Comparison of ENCODE assay signal across 23 cellular contexts in genomic region chr1:172420385-172420784, GRCh38. TPM values are rescaled to one million over a fixed set of nuclear protein-coding genes. Genes with fewer than 3 reads are reported as not detected.
DNase-seq lines count a peak whose midpoint lies in the region; ATAC-seq and TF ChIP-seq lines count a peak whose summit lies in the region.
"Had no signal": no experiment of that assay in that cellular context is flagged by ENCODE, and none has a peak within 500 bp of the region (broad histone marks: within the 10 kb centered on the region; RNA-seq: fewer than 3 reads in every experiment).

TSS of gene C1orf105 (plus strand) at chr1:172420685. CDS start at chr1:172420886, 201 bp downstream.

- 81 to 88% methylated on average over 1 of the region's 1 CpG for WGBS in testis, 2 donors

- TF ChIP-seq POLR2A in testis (IDR thresholded peaks at IDR 0.05), result no peak

- no peaks in the 10 kb centered on the region for H3K27me3 Mint-ChIP-seq in stimulated activated naive CD8-positive, alpha-beta T cell treated with anti-CD3 and anti-CD28 coated beads, Interleukin-15, Interleukin-2, amounts not matched to agents 100 ng/mL and 50 ng/mL, for 24 hours
- H3K27me3 Mint-ChIP-seq in stimulated activated naive CD8-positive, alpha-beta T cell treated with anti-CD3 and anti-CD28 coated beads, Interleukin-15, amount 100 ng/mL, for 72 hours, result peaks cover 12% of the 10 kb centered on the region
- no peaks in the 10 kb centered on the region for H3K27me3 Mint-ChIP-seq in WTC11 (ENCODE audit: low read depth)
- H3K27me3 Mint-ChIP-seq in naive thymus-derived CD4-positive, alpha-beta T cell, result peaks cover 0 to 2% (median 0%) of the 10 kb centered on the region in 5 donors
- H3K27me3 Mint-ChIP-seq: CD4-positive, alpha-beta memory T cell had no signal

- TF ChIP-seq CTCF in WTC11 (IDR thresholded peaks at IDR 0.05) (no peak), testis (IDR thresholded peaks at IDR 0.05) (no peak)

- no peak for DNase-seq in stimulated activated naive CD8-positive, alpha-beta T cell treated with anti-CD3 and anti-CD28 coated beads, Interleukin-15, amount 100 ng/mL, for 72 hours
- DNase-seq in WTC11 (ENCODE audit: low spot score) (no peak), testis (no peak), RKO (ENCODE audit: low spot score) (no peak)
- no peak for DNase-seq in naive thymus-derived CD4-positive, alpha-beta T cell
- no peak for DNase-seq in stimulated activated naive CD4-positive, alpha-beta T cell treated with Interleukin-2 at 50 U/mL for 16 hours (lab: John Stamatoyannopoulos, UW)
- DNase-seq: CD4-positive, alpha-beta memory T cell; MV-4-11; NCI-H1105 treated with DMSO at 0.1 percent for 48 hours; NCI-H2029 treated with DMSO at 0.1 percent for 48 hours; NCI-H2171; NCI-H345; NCI-H524; SHP77 had no signal

- CTCF ChIA-PET in WTC11 (lab: Charles Lee), result interaction anchor here (2.3 kb wide), 1 partner anchor 21 kb away, joined by 7 read pairs; no protein-coding TSS in a partner anchor
- CTCF ChIA-PET in naive thymus-derived CD4-positive, alpha-beta T cell (lab: Charles Lee), result interaction anchor here (0.7 to 0.9 kb wide), 2 partner anchors 9 to 26 kb away, joined by 3 read pairs; no protein-coding TSS in a partner anchor

- H3K27ac Mint-ChIP-seq in stimulated activated naive CD8-positive, alpha-beta T cell treated with anti-CD3 and anti-CD28 coated beads, Interleukin-15, Interleukin-2, amounts not matched to agents 100 ng/mL and 50 ng/mL, for 24 hours, result peak within 1 kb of the TSS; percentile 37
- no peak within 1 kb of the TSS for H3K27ac Mint-ChIP-seq in stimulated activated naive CD8-positive, alpha-beta T cell treated with anti-CD3 and anti-CD28 coated beads, Interleukin-15, amount 100 ng/mL, for 72 hours
- peak within 1 kb of the TSS; percentile 74 for H3K27ac Mint-ChIP-seq in WTC11
- H3K27ac Mint-ChIP-seq in naive thymus-derived CD4-positive, alpha-beta T cell, result peak within 1 kb of the TSS in 6 of 9 donors; percentile 17 to 70 (median 44)

- no peak within 1 kb of the TSS for H3K4me3 Mint-ChIP-seq in stimulated activated naive CD8-positive, alpha-beta T cell treated with anti-CD3 and anti-CD28 coated beads, Interleukin-15, Interleukin-2, amounts not matched to agents 100 ng/mL and 50 ng/mL, for 24 hours
- H3K4me3 Mint-ChIP-seq in stimulated activated naive CD8-positive, alpha-beta T cell treated with anti-CD3 and anti-CD28 coated beads, Interleukin-15, amount 100 ng/mL, for 72 hours, result no peak within 1 kb of the TSS
- no peak within 1 kb of the TSS for H3K4me3 Mint-ChIP-seq in WTC11
- H3K4me3 Mint-ChIP-seq in naive thymus-derived CD4-positive, alpha-beta T cell, result no peak within 1 kb of the TSS
- H3K4me3 Mint-ChIP-seq: CD4-positive, alpha-beta memory T cell had no signal

- H3K4me3 ChIP-seq in naive thymus-derived CD4-positive, alpha-beta T cell (ENCODE audit: low read length), result no peak within 1 kb of the TSS
- no peak within 1 kb of the TSS for H3K4me3 ChIP-seq in testis
- H3K4me3 ChIP-seq: BLaER1 treated with 17β-estradiol and CSF1 and Interleukin-3, amounts not matched to agents 10 nM and 100 nM; SK-N-MC had no signal

- no peak for ATAC-seq in stimulated activated naive CD8-positive, alpha-beta T cell treated with anti-CD3 and anti-CD28 coated beads, Interleukin-15, amount 100 ng/mL, for 72 hours
- ATAC-seq in WTC11, result no peak
- ATAC-seq in naive thymus-derived CD4-positive, alpha-beta T cell, result no peak
- no peak for ATAC-seq in GM18868 (IDR thresholded peaks at IDR 0.05; ENCODE audit: unreplicated experiment)
- ATAC-seq: HCT116 had no signal

- H3K27me3 ChIP-seq in naive thymus-derived CD4-positive, alpha-beta T cell (ENCODE audit: control insufficient read depth in 2 of 2, insufficient read depth in 2 of 2, low read length in 2 of 2), result no peaks in the 10 kb centered on the region
- no peaks in the 10 kb centered on the region for H3K27me3 ChIP-seq in testis
- H3K27me3 ChIP-seq: BLaER1 treated with 17β-estradiol and CSF1 and Interleukin-3, amounts not matched to agents 10 nM and 100 nM had no signal

- H3K9me3 Mint-ChIP-seq in stimulated activated naive CD8-positive, alpha-beta T cell treated with anti-CD3 and anti-CD28 coated beads, Interleukin-15, Interleukin-2, amounts not matched to agents 100 ng/mL and 50 ng/mL, for 24 hours, result no peaks in the 10 kb centered on the region
- H3K9me3 Mint-ChIP-seq in stimulated activated naive CD8-positive, alpha-beta T cell treated with anti-CD3 and anti-CD28 coated beads, Interleukin-15, amount 100 ng/mL, for 72 hours, result no peaks in the 10 kb centered on the region
- no peaks in the 10 kb centered on the region for H3K9me3 Mint-ChIP-seq in WTC11
- no peaks in the 10 kb centered on the region for H3K9me3 Mint-ChIP-seq in naive thymus-derived CD4-positive, alpha-beta T cell

- peaks cover 0 to 10% of the 10 kb centered on the region in 2 donors for H3K4me1 ChIP-seq in naive thymus-derived CD4-positive, alpha-beta T cell (ENCODE audit: control insufficient read depth in 2 of 2, insufficient read depth in 2 of 2, low read length in 2 of 2)
- H3K4me1 ChIP-seq in testis, result no peaks in the 10 kb centered on the region
- H3K4me1 ChIP-seq: BLaER1 treated with 17β-estradiol and CSF1 and Interleukin-3, amounts not matched to agents 10 nM and 100 nM had no signal

- intact Hi-C loops in naive thymus-derived CD4-positive, alpha-beta T cell (cut with micrococcal nuclease), result loop anchor here in 1 of 2 donors (10.0 kb wide), 1 partner anchor 766 kb away; the partner anchor contains the start of gene MYOC
- intact Hi-C loops in testis (cut with DNase I; ENCODE audit: low total_unique reads), result no loop called here

- POLR2A ChIA-PET in WTC11 (lab: Charles Lee), result no interaction called here
- POLR2A ChIA-PET in naive thymus-derived CD4-positive, alpha-beta T cell (lab: Charles Lee), result interaction anchor here (0.6 to 1.3 kb wide), 3 partner anchors 12 to 21 kb away, joined by 3 to 4 read pairs (median 4); no protein-coding TSS in a partner anchor

- H3K4me1 Mint-ChIP-seq in stimulated activated naive CD8-positive, alpha-beta T cell treated with anti-CD3 and anti-CD28 coated beads, Interleukin-15, Interleukin-2, amounts not matched to agents 100 ng/mL and 50 ng/mL, for 24 hours (ENCODE audit: low read depth), result peaks cover 7% of the 10 kb centered on the region
- H3K4me1 Mint-ChIP-seq in stimulated activated naive CD8-positive, alpha-beta T cell treated with anti-CD3 and anti-CD28 coated beads, Interleukin-15, amount 100 ng/mL, for 72 hours, result no peaks in the 10 kb centered on the region
- peaks cover 48% of the 10 kb centered on the region for H3K4me1 Mint-ChIP-seq in WTC11
- peaks cover 5 to 52% (median 49%) of the 10 kb centered on the region in 7 donors for H3K4me1 Mint-ChIP-seq in naive thymus-derived CD4-positive, alpha-beta T cell

- no peaks in the 10 kb centered on the region for H3K36me3 ChIP-seq in naive thymus-derived CD4-positive, alpha-beta T cell (ENCODE audit: control insufficient read depth in 2 of 3, insufficient read depth in 3 of 3, low read length in 3 of 3)
- H3K36me3 ChIP-seq in testis (ENCODE audit: low read depth, missing control alignments), result no peaks in the 10 kb centered on the region

- H3K36me3 Mint-ChIP-seq in stimulated activated naive CD8-positive, alpha-beta T cell treated with anti-CD3 and anti-CD28 coated beads, Interleukin-15, Interleukin-2, amounts not matched to agents 100 ng/mL and 50 ng/mL, for 24 hours (ENCODE audit: low read depth), result no peaks in the 10 kb centered on the region
- H3K36me3 Mint-ChIP-seq in WTC11, result no peaks in the 10 kb centered on the region
- H3K36me3 Mint-ChIP-seq in naive thymus-derived CD4-positive, alpha-beta T cell, result peaks cover 0 to 8% (median 7%) of the 10 kb centered on the region in 5 donors

- no peak within 1 kb of the TSS for H3K27ac ChIP-seq in naive thymus-derived CD4-positive, alpha-beta T cell (ENCODE audit: low read depth, low read length)
- no peak within 1 kb of the TSS for H3K27ac ChIP-seq in testis
- H3K27ac ChIP-seq: BLaER1 treated with 17β-estradiol and CSF1 and Interleukin-3, amounts not matched to agents 10 nM and 100 nM; SK-N-MC had no signal

- H3K9me3 ChIP-seq in naive thymus-derived CD4-positive, alpha-beta T cell (ENCODE audit: control insufficient read depth in 2 of 3, low read length in 3 of 3), result no peaks in the 10 kb centered on the region
- H3K9me3 ChIP-seq in testis, result no peaks in the 10 kb centered on the region
- H3K9me3 ChIP-seq: BLaER1 treated with 17β-estradiol and CSF1 and Interleukin-3, amounts not matched to agents 10 nM and 100 nM had no signal

TF ChIP-seq in WTC11, 78 proteins besides CTCF, POLR2A, EP300 and RAD21:
- TF ChIP-seq ATF6 (CRISPR knock-in tag; IDR thresholded peaks at IDR 0.05), result no peak
- TF ChIP-seq CBFB (CRISPR knock-in tag; IDR thresholded peaks at IDR 0.05; ENCODE audit: low read depth), result no peak
- no peak for TF ChIP-seq NR1H2 (CRISPR knock-in tag; IDR thresholded peaks at IDR 0.05)
- no peak for TF ChIP-seq ZNF219 (CRISPR knock-in tag; IDR thresholded peaks at IDR 0.05; ENCODE audit: borderline replicate concordance)
- TF ChIP-seq TEAD1 (CRISPR knock-in tag; IDR thresholded peaks at IDR 0.05), result no peak
- no peak for TF ChIP-seq FOXK1 (CRISPR knock-in tag; IDR thresholded peaks at IDR 0.05)
- TF ChIP-seq NFYB (CRISPR knock-in tag; conservative IDR thresholded peaks at IDR 0.05; ENCODE audit: low read depth), result no peak
- TF ChIP-seq NR2C2 (CRISPR knock-in tag; IDR thresholded peaks at IDR 0.05), result no peak

RNA-seq across cellular contexts. Expression of gene C1orf105, which starts in this region (rescaled TPM):
- total RNA-seq in WTC11 (2021), result not detected in 3 replicates
- total RNA-seq in naive thymus-derived CD4-positive, alpha-beta T cell, result under 1 TPM in 1 of 5 experiments, not detected in 4; 0.86 TPM
- not detected for polyA plus RNA-seq in naive thymus-derived CD4-positive, alpha-beta T cell
- total RNA-seq in testis, result 10 to 100 TPM; 15.1 to 15.8 TPM
- 60.8 TPM for polyA plus RNA-seq in testis (ENCODE audit: insufficient read depth, low read depth, low replicate concordance)
- total RNA-seq: CD4-positive, alpha-beta memory T cell; Daoy; H1; M059J; OCI-LY7 had no signal
- polyA plus RNA-seq: CD4-positive, alpha-beta memory T cell; H1 had no signal

Comparison
In these comparisons a context has a peak if more than half of its experiments do, and no peak if none do; other contexts are left out.
1. RNA of gene C1orf105 (total RNA-seq): 15.1 to 15.8 TPM in testis; 0.86 TPM in naive thymus-derived CD4-positive, alpha-beta T cell and not detected in WTC11; every median in the first group is over 4 times any median in the second.
2. RNA of gene C1orf105 (polyA plus RNA-seq): 60.8 TPM in testis (single experiment); not detected in naive thymus-derived CD4-positive, alpha-beta T cell; every median in the first group is over 10 times any median in the second.
3. H3K27ac Mint-ChIP-seq: peak in stimulated activated naive CD8-positive, alpha-beta T cell treated with anti-CD3 and anti-CD28 coated beads, Interleukin-15, Interleukin-2, amounts not matched to agents 100 ng/mL and 50 ng/mL, for 24 hours (single experiment), WTC11 (single experiment) and naive thymus-derived CD4-positive, alpha-beta T cell (6 of 9); none in stimulated activated naive CD8-positive, alpha-beta T cell treated with anti-CD3 and anti-CD28 coated beads, Interleukin-15, amount 100 ng/mL, for 72 hours (0 of 2).